1 cellular context compared by ENCODE assay signal in the genomic region with DNA sequence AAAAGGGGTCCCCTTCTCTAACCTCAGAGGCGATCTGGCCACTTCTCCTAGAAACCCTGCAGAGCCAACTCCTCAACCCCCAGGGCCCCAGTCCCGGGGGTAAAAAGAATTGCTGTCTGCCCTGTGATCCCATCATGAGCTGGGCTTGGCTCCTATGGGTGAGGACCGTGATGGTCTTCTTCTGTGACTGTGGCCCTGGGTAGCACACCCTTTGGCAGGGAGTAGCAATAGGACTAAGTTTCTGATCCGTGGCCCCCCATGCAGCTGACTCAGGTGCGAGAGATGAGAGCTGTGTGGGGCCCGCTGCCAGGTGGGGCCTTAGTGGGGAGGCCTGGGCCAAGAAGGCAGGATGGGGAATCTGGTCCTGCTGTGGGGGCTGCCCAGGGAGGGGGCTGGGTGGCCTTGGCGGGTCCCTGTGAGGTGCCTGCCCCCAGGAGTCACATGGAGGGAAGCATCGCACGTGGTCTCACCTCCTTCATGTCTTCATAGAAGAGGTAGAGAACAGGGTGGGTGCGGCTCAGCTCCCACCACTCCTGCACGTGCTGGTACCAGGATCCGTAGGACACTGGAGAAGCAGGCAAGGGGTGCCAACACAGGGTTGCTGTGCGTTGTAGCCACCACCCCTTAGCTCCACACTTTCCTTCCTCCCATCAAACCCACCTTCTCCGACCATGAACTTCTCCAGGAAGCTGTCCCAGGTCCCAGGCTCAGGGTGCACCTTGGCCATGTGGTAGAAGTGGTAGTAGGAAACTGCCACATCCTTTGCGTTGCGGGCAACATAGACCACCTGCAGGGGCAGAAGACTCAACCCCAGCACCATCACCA.
TF ChIP-seq lines count a peak whose summit lies in the region.

No MANE protein-coding gene starts in this region.

TF ChIP-seq in HepG2, 621 proteins besides CTCF, POLR2A, EP300 and RAD21:
- TF ChIP-seq, protein P1, sequence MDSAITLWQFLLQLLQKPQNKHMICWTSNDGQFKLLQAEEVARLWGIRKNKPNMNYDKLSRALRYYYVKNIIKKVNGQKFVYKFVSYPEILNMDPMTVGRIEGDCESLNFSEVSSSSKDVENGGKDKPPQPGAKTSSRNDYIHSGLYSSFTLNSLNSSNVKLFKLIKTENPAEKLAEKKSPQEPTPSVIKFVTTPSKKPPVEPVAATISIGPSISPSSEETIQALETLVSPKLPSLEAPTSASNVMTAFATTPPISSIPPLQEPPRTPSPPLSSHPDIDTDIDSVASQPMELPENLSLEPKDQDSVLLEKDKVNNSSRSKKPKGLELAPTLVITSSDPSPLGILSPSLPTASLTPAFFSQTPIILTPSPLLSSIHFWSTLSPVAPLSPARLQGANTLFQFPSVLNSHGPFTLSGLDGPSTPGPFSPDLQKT (CRISPR knock-in tag; IDR thresholded peaks at IDR 0.05; ENCODE audit: borderline replicate concordance), result no peak
- TF ChIP-seq, protein P2, sequence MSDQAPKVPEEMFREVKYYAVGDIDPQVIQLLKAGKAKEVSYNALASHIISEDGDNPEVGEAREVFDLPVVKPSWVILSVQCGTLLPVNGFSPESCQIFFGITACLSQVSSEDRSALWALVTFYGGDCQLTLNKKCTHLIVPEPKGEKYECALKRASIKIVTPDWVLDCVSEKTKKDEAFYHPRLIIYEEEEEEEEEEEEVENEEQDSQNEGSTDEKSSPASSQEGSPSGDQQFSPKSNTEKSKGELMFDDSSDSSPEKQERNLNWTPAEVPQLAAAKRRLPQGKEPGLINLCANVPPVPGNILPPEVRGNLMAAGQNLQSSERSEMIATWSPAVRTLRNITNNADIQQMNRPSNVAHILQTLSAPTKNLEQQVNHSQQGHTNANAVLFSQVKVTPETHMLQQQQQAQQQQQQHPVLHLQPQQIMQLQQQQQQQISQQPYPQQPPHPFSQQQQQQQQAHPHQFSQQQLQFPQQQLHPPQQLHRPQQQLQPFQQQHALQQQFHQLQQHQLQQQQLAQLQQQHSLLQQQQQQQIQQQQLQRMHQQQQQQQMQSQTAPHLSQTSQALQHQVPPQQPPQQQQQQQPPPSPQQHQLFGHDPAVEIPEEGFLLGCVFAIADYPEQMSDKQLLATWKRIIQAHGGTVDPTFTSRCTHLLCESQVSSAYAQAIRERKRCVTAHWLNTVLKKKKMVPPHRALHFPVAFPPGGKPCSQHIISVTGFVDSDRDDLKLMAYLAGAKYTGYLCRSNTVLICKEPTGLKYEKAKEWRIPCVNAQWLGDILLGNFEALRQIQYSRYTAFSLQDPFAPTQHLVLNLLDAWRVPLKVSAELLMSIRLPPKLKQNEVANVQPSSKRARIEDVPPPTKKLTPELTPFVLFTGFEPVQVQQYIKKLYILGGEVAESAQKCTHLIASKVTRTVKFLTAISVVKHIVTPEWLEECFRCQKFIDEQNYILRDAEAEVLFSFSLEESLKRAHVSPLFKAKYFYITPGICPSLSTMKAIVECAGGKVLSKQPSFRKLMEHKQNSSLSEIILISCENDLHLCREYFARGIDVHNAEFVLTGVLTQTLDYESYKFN (CRISPR knock-in tag; conservative IDR thresholded peaks at IDR 0.05), result no peak
- peak; percentile 42 for TF ChIP-seq AGO2 (optimal IDR thresholded peaks at IDR 0.05; ENCODE audit: low read depth, low read length)
- 0 out of 2 replicates have a peak, but pooled peaks have one; percentile 23 for TF ChIP-seq NFIB (CRISPR knock-in tag; IDR thresholded peaks at IDR 0.05; ENCODE audit: borderline replicate concordance)
- TF ChIP-seq ZSCAN30 (CRISPR knock-in tag; IDR thresholded peaks at IDR 0.05), result no peak
- TF ChIP-seq THYN1 (CRISPR knock-in tag; IDR thresholded peaks at IDR 0.05; ENCODE audit: borderline replicate concordance, low read depth), result no peak
- no peak for TF ChIP-seq GATA4 (IDR thresholded peaks at IDR 0.05; ENCODE audit: borderline replicate concordance, low read depth)
- no peak for TF ChIP-seq POLR2AphosphoS5 (IDR thresholded peaks at IDR 0.05; ENCODE audit: low read depth, low read length)
- no peak for TF ChIP-seq SPEN (CRISPR knock-in tag; IDR thresholded peaks at IDR 0.05; ENCODE audit: low read depth)
- TF ChIP-seq, protein P3, sequence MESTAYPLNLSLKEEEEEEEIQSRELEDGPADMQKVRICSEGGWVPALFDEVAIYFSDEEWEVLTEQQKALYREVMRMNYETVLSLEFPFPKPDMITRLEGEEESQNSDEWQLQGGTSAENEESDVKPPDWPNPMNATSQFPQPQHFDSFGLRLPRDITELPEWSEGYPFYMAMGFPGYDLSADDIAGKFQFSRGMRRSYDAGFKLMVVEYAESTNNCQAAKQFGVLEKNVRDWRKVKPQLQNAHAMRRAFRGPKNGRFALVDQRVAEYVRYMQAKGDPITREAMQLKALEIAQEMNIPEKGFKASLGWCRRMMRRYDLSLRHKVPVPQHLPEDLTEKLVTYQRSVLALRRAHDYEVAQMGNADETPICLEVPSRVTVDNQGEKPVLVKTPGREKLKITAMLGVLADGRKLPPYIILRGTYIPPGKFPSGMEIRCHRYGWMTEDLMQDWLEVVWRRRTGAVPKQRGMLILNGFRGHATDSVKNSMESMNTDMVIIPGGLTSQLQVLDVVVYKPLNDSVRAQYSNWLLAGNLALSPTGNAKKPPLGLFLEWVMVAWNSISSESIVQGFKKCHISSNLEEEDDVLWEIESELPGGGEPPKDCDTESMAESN (CRISPR knock-in tag; conservative IDR thresholded peaks at IDR 0.05), result no peak
- no peak for TF ChIP-seq SALL2 (CRISPR knock-in tag; IDR thresholded peaks at IDR 0.05)
- TF ChIP-seq CHD2 (IDR thresholded peaks at IDR 0.05; ENCODE audit: low read depth, low read length), result no peak
- TF ChIP-seq, protein P4, sequence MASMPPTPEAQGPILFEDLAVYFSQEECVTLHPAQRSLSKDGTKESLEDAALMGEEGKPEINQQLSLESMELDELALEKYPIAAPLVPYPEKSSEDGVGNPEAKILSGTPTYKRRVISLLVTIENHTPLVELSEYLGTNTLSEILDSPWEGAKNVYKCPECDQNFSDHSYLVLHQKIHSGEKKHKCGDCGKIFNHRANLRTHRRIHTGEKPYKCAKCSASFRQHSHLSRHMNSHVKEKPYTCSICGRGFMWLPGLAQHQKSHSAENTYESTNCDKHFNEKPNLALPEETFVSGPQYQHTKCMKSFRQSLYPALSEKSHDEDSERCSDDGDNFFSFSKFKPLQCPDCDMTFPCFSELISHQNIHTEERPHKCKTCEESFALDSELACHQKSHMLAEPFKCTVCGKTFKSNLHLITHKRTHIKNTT (CRISPR knock-in tag; IDR thresholded peaks at IDR 0.05), result no peak
- no peak for TF ChIP-seq NFKBIZ (CRISPR knock-in tag; IDR thresholded peaks at IDR 0.05)
- TF ChIP-seq, protein P5, sequence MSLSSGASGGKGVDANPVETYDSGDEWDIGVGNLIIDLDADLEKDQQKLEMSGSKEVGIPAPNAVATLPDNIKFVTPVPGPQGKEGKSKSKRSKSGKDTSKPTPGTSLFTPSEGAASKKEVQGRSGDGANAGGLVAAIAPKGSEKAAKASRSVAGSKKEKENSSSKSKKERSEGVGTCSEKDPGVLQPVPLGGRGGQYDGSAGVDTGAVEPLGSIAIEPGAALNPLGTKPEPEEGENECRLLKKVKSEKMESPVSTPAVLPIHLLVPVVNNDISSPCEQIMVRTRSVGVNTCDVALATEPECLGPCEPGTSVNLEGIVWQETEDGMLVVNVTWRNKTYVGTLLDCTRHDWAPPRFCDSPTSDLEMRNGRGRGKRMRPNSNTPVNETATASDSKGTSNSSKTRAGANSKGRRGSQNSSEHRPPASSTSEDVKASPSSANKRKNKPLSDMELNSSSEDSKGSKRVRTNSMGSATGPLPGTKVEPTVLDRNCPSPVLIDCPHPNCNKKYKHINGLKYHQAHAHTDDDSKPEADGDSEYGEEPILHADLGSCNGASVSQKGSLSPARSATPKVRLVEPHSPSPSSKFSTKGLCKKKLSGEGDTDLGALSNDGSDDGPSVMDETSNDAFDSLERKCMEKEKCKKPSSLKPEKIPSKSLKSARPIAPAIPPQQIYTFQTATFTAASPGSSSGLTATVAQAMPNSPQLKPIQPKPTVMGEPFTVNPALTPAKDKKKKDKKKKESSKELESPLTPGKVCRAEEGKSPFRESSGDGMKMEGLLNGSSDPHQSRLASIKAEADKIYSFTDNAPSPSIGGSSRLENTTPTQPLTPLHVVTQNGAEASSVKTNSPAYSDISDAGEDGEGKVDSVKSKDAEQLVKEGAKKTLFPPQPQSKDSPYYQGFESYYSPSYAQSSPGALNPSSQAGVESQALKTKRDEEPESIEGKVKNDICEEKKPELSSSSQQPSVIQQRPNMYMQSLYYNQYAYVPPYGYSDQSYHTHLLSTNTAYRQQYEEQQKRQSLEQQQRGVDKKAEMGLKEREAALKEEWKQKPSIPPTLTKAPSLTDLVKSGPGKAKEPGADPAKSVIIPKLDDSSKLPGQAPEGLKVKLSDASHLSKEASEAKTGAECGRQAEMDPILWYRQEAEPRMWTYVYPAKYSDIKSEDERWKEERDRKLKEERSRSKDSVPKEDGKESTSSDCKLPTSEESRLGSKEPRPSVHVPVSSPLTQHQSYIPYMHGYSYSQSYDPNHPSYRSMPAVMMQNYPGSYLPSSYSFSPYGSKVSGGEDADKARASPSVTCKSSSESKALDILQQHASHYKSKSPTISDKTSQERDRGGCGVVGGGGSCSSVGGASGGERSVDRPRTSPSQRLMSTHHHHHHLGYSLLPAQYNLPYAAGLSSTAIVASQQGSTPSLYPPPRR (CRISPR knock-in tag; IDR thresholded peaks at IDR 0.05; ENCODE audit: borderline replicate concordance), result no peak
